ENCODE assay signal across 37 cellular contexts in the genomic region with DNA sequence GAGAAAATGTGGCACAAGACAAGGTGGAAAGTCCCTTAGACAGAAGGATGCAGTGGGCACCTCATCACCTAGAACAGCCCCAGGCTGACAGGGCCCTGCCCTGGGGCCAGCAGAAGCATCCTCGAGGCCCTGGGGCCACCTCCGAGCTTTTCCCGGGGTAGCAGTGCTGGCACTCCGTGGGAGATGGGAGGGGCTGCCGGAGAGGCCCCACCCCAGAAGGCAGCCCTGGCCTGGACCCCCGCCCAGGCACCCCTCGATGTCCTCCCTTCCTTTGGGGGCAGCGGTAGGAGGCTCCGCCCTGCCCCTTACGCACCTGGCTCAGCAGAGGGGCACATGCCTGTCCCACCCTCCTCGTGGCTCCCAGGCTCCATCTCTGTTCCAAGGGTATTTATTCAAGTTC. TPM values are rescaled to one million over a fixed set of nuclear protein-coding genes. Genes with fewer than 3 reads are reported as not detected.
"Had no signal": no experiment of that assay in that cellular context is flagged by ENCODE, and none has a peak within 500 bp of the region (broad histone marks: within the 10 kb centered on the region; RNA-seq: fewer than 3 reads in every experiment).

No MANE protein-coding gene starts in this region.

- H3K27me3 Mint-ChIP-seq: activated CD4-positive, alpha-beta T cell treated with anti-CD3 and anti-CD28 coated beads for 36 hours; activated CD4-positive, alpha-beta T cell treated with anti-CD3 and anti-CD28 coated beads, Interleukin-2, amount 10 ng/mL, durations not matched to agents 7 days and 5 days; activated naive CD8-positive, alpha-beta T cell; activated naive CD8-positive, alpha-beta T cell treated with anti-CD3 and anti-CD28 coated beads, Interleukin-2, amount 50 U/mL, for 24 hours; IgD-negative memory B cell had no signal

- H3K27ac Mint-ChIP-seq: activated CD4-positive, alpha-beta T cell treated with anti-CD3 and anti-CD28 coated beads for 36 hours; activated CD4-positive, alpha-beta T cell treated with anti-CD3 and anti-CD28 coated beads, Interleukin-2, amount 10 ng/mL, durations not matched to agents 7 days and 5 days; activated CD8-positive, alpha-beta T cell treated with anti-CD3 and anti-CD28 coated beads, Interleukin-2, amount 10 ng/mL, durations not matched to agents 7 days and 5 days; activated naive CD4-positive, alpha-beta T cell treated with anti-CD3 and anti-CD28 coated beads for 36 hours; activated naive CD8-positive, alpha-beta T cell; activated naive CD8-positive, alpha-beta T cell treated with anti-CD3 and anti-CD28 coated beads, Interleukin-2, amount 50 U/mL, for 24 hours; activated T-helper 1 cell treated with anti-CD3 and anti-CD28 coated beads, Interleukin-12 subunit alpha, Interleukin-12 subunit beta, Interleukin-2, Interleukin-4 antibody, amounts not matched to agents 30 ng/mL and 10 ng/mL and 1 ng/mL, durations not matched to agents 14 hours and 24 hours and 36 hours; brain; T-helper 1 cell treated with Interleukin-12 subunit alpha and Interleukin-12 subunit beta and Interleukin-4 antibody, amounts not matched to agents 30 μg/mL and 1 μg/mL, for 36 hours; T-helper 2 cell treated with Interferon-gamma antibody and Interleukin-4, amounts not matched to agents 5 μg/mL and 100 μg/mL, for 36 hours had no signal

- H3K27ac ChIP-seq: PC-9, RWPE1, SJSA1 had no signal

- ATAC-seq: activated CD4-positive, alpha-beta T cell treated with anti-CD3 and anti-CD28 coated beads for 36 hours; activated CD4-positive, CD25-positive, alpha-beta regulatory T cell treated with anti-CD3 and anti-CD28 coated beads, Interleukin-2, amount 50 U/mL, for 24 hours; activated CD8-positive, alpha-beta T cell treated with anti-CD3 and anti-CD28 coated beads, Interleukin-2, amount 10 ng/mL, durations not matched to agents 7 days and 5 days; activated naive CD8-positive, alpha-beta T cell treated with anti-CD3 and anti-CD28 coated beads, Interleukin-2, amount 50 U/mL, for 24 hours; activated T-cell treated with anti-CD3 and anti-CD28 coated beads, Interleukin-2, amount 50 U/mL, for 4 hours had no signal

- H3K27me3 ChIP-seq: MG63, SJSA1 had no signal

- H3K4me1 Mint-ChIP-seq: IgD-negative memory B cell had no signal

- H3K4me3 Mint-ChIP-seq: activated CD4-positive, alpha-beta T cell treated with anti-CD3 and anti-CD28 coated beads for 36 hours; activated CD4-positive, alpha-beta T cell treated with anti-CD3 and anti-CD28 coated beads, Interleukin-2, amount 10 ng/mL, durations not matched to agents 7 days and 5 days; activated CD8-positive, alpha-beta T cell treated with anti-CD3 and anti-CD28 coated beads, Interleukin-2, amount 10 ng/mL, durations not matched to agents 7 days and 5 days; activated naive CD4-positive, alpha-beta T cell treated with anti-CD3 and anti-CD28 coated beads for 36 hours; activated naive CD8-positive, alpha-beta T cell; activated naive CD8-positive, alpha-beta T cell treated with anti-CD3 and anti-CD28 coated beads, Interleukin-2, amount 50 U/mL, for 24 hours; activated T-cell treated with anti-CD3 and anti-CD28 coated beads, Interleukin-2, amount 50 U/mL, for 4 hours; activated T-helper 1 cell treated with anti-CD3 and anti-CD28 coated beads, Interleukin-12 subunit alpha, Interleukin-12 subunit beta, Interleukin-2, Interleukin-4 antibody, amounts not matched to agents 30 ng/mL and 10 ng/mL and 1 ng/mL, durations not matched to agents 14 hours and 24 hours and 36 hours; brain; IgD-negative memory B cell; T-helper 1 cell treated with Interleukin-12 subunit alpha and Interleukin-12 subunit beta and Interleukin-4 antibody, amounts not matched to agents 30 μg/mL and 1 μg/mL, for 36 hours; T-helper 2 cell treated with Interferon-gamma antibody and Interleukin-4, amounts not matched to agents 5 μg/mL and 100 μg/mL, for 36 hours had no signal

- H3K9me3 ChIP-seq: SK-N-SH had no signal

- H3K36me3 ChIP-seq: MG63, SJSA1 had no signal

- H3K4me3 ChIP-seq: MG63, PC-9, SJSA1 had no signal

- DNase-seq: activated CD4-positive, alpha-beta T cell treated with anti-CD3 and anti-CD28 coated beads for 36 hours; activated CD4-positive, alpha-beta T cell treated with anti-CD3 and anti-CD28 coated beads, Interleukin-2, amount 10 ng/mL, durations not matched to agents 7 days and 5 days; activated CD4-positive, alpha-beta T cell treated with anti-CD3 and anti-CD28 coated beads, Interleukin-2, amount 50 U/mL, for 48 hours; activated CD8-positive, alpha-beta T cell treated with anti-CD3 and anti-CD28 coated beads, Interleukin-2, amount 10 ng/mL, durations not matched to agents 7 days and 5 days; activated gamma-delta T cell treated with Interleukin-2 at 50 U/mL for 16 hours; activated naive CD4-positive, alpha-beta T cell treated with anti-CD3 and anti-CD28 coated beads for 36 hours; activated naive CD8-positive, alpha-beta T cell treated with anti-CD3 and anti-CD28 coated beads, Interleukin-2, amount 50 U/mL, for 24 hours; activated T-cell treated with anti-CD3 and anti-CD28 coated beads for 4 hours; activated T-cell treated with anti-CD3 and anti-CD28 coated beads, Interleukin-2, amount 50 U/mL, for 4 hours; anterior cingulate cortex; central memory CD4-positive, alpha-beta T cell; Kasumi-1; KBM-7; MG63; NCI-H1048; NCI-H1436 treated with DMSO at 0.1 percent for 48 hours; NCI-H1694 treated with DMSO at 0.1 percent for 48 hours; NCI-H2029; NCI-H2107; NCI-H2171; NCI-H510A; NCI-H526; NCI-H748 treated with DMSO at 0.1 percent for 48 hours; PC-9; SHP77; SK-N-SH had no signal

RNA-seq across cellular contexts. Expression of a gene that starts 35.7 kb away (rescaled TPM):
- total RNA-seq: activated CD4-positive, alpha-beta T cell treated with anti-CD3 and anti-CD28 coated beads for 36 hours; activated CD4-positive, alpha-beta T cell treated with anti-CD3 and anti-CD28 coated beads, Interleukin-2, amount 10 ng/mL, durations not matched to agents 7 days and 5 days; activated CD8-positive, alpha-beta T cell treated with anti-CD3 and anti-CD28 coated beads, Interleukin-2, amount 10 ng/mL, durations not matched to agents 7 days and 5 days; activated naive CD4-positive, alpha-beta T cell treated with anti-CD3 and anti-CD28 coated beads for 36 hours; activated T-cell treated with anti-CD3 and anti-CD28 coated beads, Interleukin-2, amount 50 U/mL, for 4 hours; activated T-helper 1 cell treated with anti-CD3 and anti-CD28 coated beads, Interleukin-12 subunit alpha, Interleukin-12 subunit beta, Interleukin-2, Interleukin-4 antibody, amounts not matched to agents 30 ng/mL and 10 ng/mL and 1 ng/mL, durations not matched to agents 14 hours and 24 hours and 36 hours; bronchial epithelial cell; OCI-LY7; SJSA1 had no signal
- polyA plus RNA-seq: IgD-negative memory B cell had no signal

RNA-seq across cellular contexts. Expression of a gene that starts 53.7 kb away (rescaled TPM):
- total RNA-seq: OCI-LY7, SJSA1 had no signal
